ENCODE assay signal across 19 cellular contexts in genomic region chr5:80662108-80662507, GRCh38.
"Had no signal": no experiment of that assay in that cellular context is flagged by ENCODE, and none has a peak within 500 bp of the region (broad histone marks: within the 10 kb centered on the region; RNA-seq: fewer than 3 reads in every experiment).

No MANE protein-coding gene starts in this region.

- H3K27ac ChIP-seq: neutrophil, tibial artery, VCaP had no signal

- ATAC-seq: left lobe of liver; natural killer cell; stimulated activated effector memory CD8-positive, alpha-beta T cell treated with anti-CD3 and anti-CD28 coated beads, Interleukin-12 subunit alpha, Interleukin-12 subunit beta, amount 100 ng/mL, for 72 hours; T-cell had no signal

- H3K4me3 Mint-ChIP-seq: activated CD4-positive, alpha-beta memory T cell treated with anti-CD3 and anti-CD28 coated beads, Interleukin-2, amount 10 ng/mL, durations not matched to agents 7 days and 5 days; activated T-helper 1 cell treated with anti-CD3 and anti-CD28 coated beads, Interleukin-12 subunit alpha, Interleukin-12 subunit beta, Interleukin-2, Interleukin-4 antibody, amounts not matched to agents 30 ng/mL and 10 ng/mL and 1 ng/mL, durations not matched to agents 14 hours and 24 hours and 36 hours; memory B cell; natural killer cell; stimulated activated effector memory CD8-positive, alpha-beta T cell treated with anti-CD3 and anti-CD28 coated beads, Interleukin-12 subunit alpha, Interleukin-12 subunit beta, amount 100 ng/mL, for 72 hours; T-cell had no signal

- DNase-seq: activated CD4-positive, alpha-beta memory T cell treated with anti-CD3 and anti-CD28 coated beads, Interleukin-2, amount 10 ng/mL, durations not matched to agents 7 days and 5 days; activated CD8-positive, alpha-beta memory T cell treated with anti-CD3 and anti-CD28 coated beads, Interleukin-2, amount 50 U/mL, for 48 hours; activated naive CD4-positive, alpha-beta T cell; aorta; erythroblast; natural killer cell; retina; stimulated activated CD4-positive, alpha-beta T cell treated with anti-CD3 and anti-CD28 coated beads, Interleukin-12 subunit alpha, Interleukin-12 subunit beta, amount 100 ng/mL, for 4 hours; stimulated activated CD4-positive, alpha-beta T cell treated with anti-CD3 and anti-CD28 coated beads, Interleukin-2, amount 100 ng/mL, for 24 hours; T-cell; tibial artery had no signal

- H3K9me3 Mint-ChIP-seq: activated CD4-positive, alpha-beta memory T cell treated with anti-CD3 and anti-CD28 coated beads, Interleukin-2, amount 10 ng/mL, durations not matched to agents 7 days and 5 days; activated T-helper 1 cell treated with anti-CD3 and anti-CD28 coated beads, Interleukin-12 subunit alpha, Interleukin-12 subunit beta, Interleukin-2, Interleukin-4 antibody, amounts not matched to agents 30 ng/mL and 10 ng/mL and 1 ng/mL, durations not matched to agents 14 hours and 24 hours and 36 hours; memory B cell; natural killer cell; stimulated activated effector memory CD8-positive, alpha-beta T cell treated with anti-CD3 and anti-CD28 coated beads, Interleukin-12 subunit alpha, Interleukin-12 subunit beta, amount 100 ng/mL, for 72 hours; T-cell had no signal

- H3K4me3 ChIP-seq: tibial artery had no signal

- H3K27me3 Mint-ChIP-seq: activated CD4-positive, alpha-beta memory T cell treated with anti-CD3 and anti-CD28 coated beads, Interleukin-2, amount 10 ng/mL, durations not matched to agents 7 days and 5 days; memory B cell; T-cell had no signal

- H3K27ac Mint-ChIP-seq: activated CD4-positive, alpha-beta memory T cell treated with anti-CD3 and anti-CD28 coated beads, Interleukin-2, amount 10 ng/mL, durations not matched to agents 7 days and 5 days; activated T-helper 1 cell treated with anti-CD3 and anti-CD28 coated beads, Interleukin-12 subunit alpha, Interleukin-12 subunit beta, Interleukin-2, Interleukin-4 antibody, amounts not matched to agents 30 ng/mL and 10 ng/mL and 1 ng/mL, durations not matched to agents 14 hours and 24 hours and 36 hours; memory B cell; natural killer cell; stimulated activated effector memory CD8-positive, alpha-beta T cell treated with anti-CD3 and anti-CD28 coated beads, Interleukin-12 subunit alpha, Interleukin-12 subunit beta, amount 100 ng/mL, for 72 hours; T-cell had no signal

- FAIRE-seq: islet of Langerhans, urothelium cell line had no signal

- H3K27me3 ChIP-seq: neutrophil, tibial artery had no signal

- H3K4me1 ChIP-seq: tibial artery had no signal

- H3K9me3 ChIP-seq: neutrophil, tibial artery had no signal
